Comparison of ENCODE assay signal across 8 cellular contexts in genomic region chr11:19712281-19713220, GRCh38. TPM values are rescaled to one million over a fixed set of nuclear protein-coding genes. Genes with fewer than 3 reads are reported as not detected.
A peak's percentile ranks its signal among the peaks of the same experiment; 100 is the strongest.
DNase-seq lines count a peak whose midpoint lies in the region; ATAC-seq and TF ChIP-seq lines count a peak whose summit lies in the region.

A gene with protein sequence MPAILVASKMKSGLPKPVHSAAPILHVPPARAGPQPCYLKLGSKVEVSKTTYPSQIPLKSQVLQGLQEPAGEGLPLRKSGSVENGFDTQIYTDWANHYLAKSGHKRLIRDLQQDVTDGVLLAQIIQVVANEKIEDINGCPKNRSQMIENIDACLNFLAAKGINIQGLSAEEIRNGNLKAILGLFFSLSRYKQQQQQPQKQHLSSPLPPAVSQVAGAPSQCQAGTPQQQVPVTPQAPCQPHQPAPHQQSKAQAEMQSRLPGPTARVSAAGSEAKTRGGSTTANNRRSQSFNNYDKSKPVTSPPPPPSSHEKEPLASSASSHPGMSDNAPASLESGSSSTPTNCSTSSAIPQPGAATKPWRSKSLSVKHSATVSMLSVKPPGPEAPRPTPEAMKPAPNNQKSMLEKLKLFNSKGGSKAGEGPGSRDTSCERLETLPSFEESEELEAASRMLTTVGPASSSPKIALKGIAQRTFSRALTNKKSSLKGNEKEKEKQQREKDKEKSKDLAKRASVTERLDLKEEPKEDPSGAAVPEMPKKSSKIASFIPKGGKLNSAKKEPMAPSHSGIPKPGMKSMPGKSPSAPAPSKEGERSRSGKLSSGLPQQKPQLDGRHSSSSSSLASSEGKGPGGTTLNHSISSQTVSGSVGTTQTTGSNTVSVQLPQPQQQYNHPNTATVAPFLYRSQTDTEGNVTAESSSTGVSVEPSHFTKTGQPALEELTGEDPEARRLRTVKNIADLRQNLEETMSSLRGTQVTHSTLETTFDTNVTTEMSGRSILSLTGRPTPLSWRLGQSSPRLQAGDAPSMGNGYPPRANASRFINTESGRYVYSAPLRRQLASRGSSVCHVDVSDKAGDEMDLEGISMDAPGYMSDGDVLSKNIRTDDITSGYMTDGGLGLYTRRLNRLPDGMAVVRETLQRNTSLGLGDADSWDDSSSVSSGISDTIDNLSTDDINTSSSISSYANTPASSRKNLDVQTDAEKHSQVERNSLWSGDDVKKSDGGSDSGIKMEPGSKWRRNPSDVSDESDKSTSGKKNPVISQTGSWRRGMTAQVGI (N-terminal part only) (plus strand): TSS chr11:19712837. CDS start chr11:19713696, 859 bp downstream.

- DNase-seq in COR-L47 (lab: John Stamatoyannopoulos, UW) (peak; percentile 92), HT1080 (ENCODE audit: low read depth) (peak; percentile 94), NT2/D1 (ENCODE audit: low read depth, low spot score) (peak; percentile 81), erythroblast (lab: John Stamatoyannopoulos, UW) (peak; percentile 89 to 92), mucosa of gallbladder (ENCODE audit: low spot score) (peak; percentile 90)
- DNase-seq in activated T-cell treated with anti-CD3 and anti-CD28 coated beads, Interleukin-2, amount 50 U/mL, for 24 hours, result peak; percentile 82
- DNase-seq in stimulated activated CD8-positive, alpha-beta memory T cell treated with anti-CD3 and anti-CD28 coated beads, Interleukin-4, amount 100 ng/mL, for 1 hour (ENCODE audit: low read depth in 2 of 2, low spot score in 1 of 2), result peak; percentile 31 to 55

- peak within 1 kb of the TSS; percentile 46 for H3K4me3 ChIP-seq in NT2/D1 (ENCODE audit: insufficient read length, low read depth)

- peak within 1 kb of the TSS; percentile 79 for H3K4me3 Mint-ChIP-seq in activated T-cell treated with anti-CD3 and anti-CD28 coated beads, Interleukin-2, amount 50 U/mL, for 24 hours

- peaks cover 53% of the 10 kb centered on the region for H3K27me3 Mint-ChIP-seq in activated T-cell treated with anti-CD3 and anti-CD28 coated beads, Interleukin-2, amount 50 U/mL, for 24 hours

- H3K9me3 ChIP-seq in NT2/D1 (ENCODE audit: insufficient read depth, low read length), result no peaks in the 10 kb centered on the region

- H3K36me3 Mint-ChIP-seq in activated T-cell treated with anti-CD3 and anti-CD28 coated beads, Interleukin-2, amount 50 U/mL, for 24 hours (ENCODE audit: low read depth), result no peaks in the 10 kb centered on the region

- H3K27me3 ChIP-seq in NT2/D1 (ENCODE audit: insufficient read depth, insufficient read length), result peaks cover 60% of the 10 kb centered on the region

- ATAC-seq in GM21381 (IDR thresholded peaks at IDR 0.05; ENCODE audit: unreplicated experiment), result peak; percentile 99

- H3K36me3 ChIP-seq in NT2/D1 (ENCODE audit: insufficient read depth, insufficient read length, low read length), result no peaks in the 10 kb centered on the region

- peak within 1 kb of the TSS; percentile 82 for H3K27ac Mint-ChIP-seq in activated T-cell treated with anti-CD3 and anti-CD28 coated beads, Interleukin-2, amount 50 U/mL, for 24 hours

- peak within 1 kb of the TSS; percentile 75 for H3K9ac ChIP-seq in NT2/D1 (ENCODE audit: insufficient read length, low read depth)

- H3K4me1 Mint-ChIP-seq in activated T-cell treated with anti-CD3 and anti-CD28 coated beads, Interleukin-2, amount 50 U/mL, for 24 hours (ENCODE audit: low read depth), result peaks cover 25% of the 10 kb centered on the region

- TF ChIP-seq POLR2A in erythroblast (IDR thresholded peaks at IDR 0.05; ENCODE audit: low read length), result peak; percentile 80

- no peaks in the 10 kb centered on the region for H3K9me3 Mint-ChIP-seq in activated T-cell treated with anti-CD3 and anti-CD28 coated beads, Interleukin-2, amount 50 U/mL, for 24 hours

- peaks cover 3% of the 10 kb centered on the region for H3K4me1 ChIP-seq in NT2/D1 (ENCODE audit: insufficient read depth, insufficient read length)

RNA-seq across cellular contexts. Expression of the gene that starts here (rescaled TPM):
- total RNA-seq in HT1080 (2014; rRNA removed; shearing (Covaris generic)), result 1.9 and 2.2 TPM in 2 replicates
- polyA plus RNA-seq in HT1080 (2015; cell fraction: cytosol; rRNA removed), result 3.9 and 5.8 TPM in 2 replicates
- 15.8 and 19.4 TPM in 2 replicates for polyA plus RNA-seq in HT1080 (2015; cell fraction: nucleus; rRNA removed)
- total RNA-seq in mucosa of gallbladder, result 5.3 TPM

Comparison
In these comparisons a context has a peak if more than half of its experiments do, and no peak if none do; other contexts are left out.
1. Peak in every context shown above with its lines: DNase-seq, ATAC-seq and H3K4me3 ChIP-seq.
2. DNase-seq: peak in every context shown above with its lines; median percentile 94 in HT1080; 92 in COR-L47; 90 in erythroblast; 90 in mucosa of gallbladder; 82 in activated T-cell treated with anti-CD3 and anti-CD28 coated beads, Interleukin-2, amount 50 U/mL, for 24 hours; 81 in NT2/D1; 43 in stimulated activated CD8-positive, alpha-beta memory T cell treated with anti-CD3 and anti-CD28 coated beads, Interleukin-4, amount 100 ng/mL, for 1 hour.